In genomic region chr6:157990321-157991066, GRCh38 we compare ENCODE assay signal across 1 cellular context.
TF ChIP-seq lines count a peak whose summit lies in the region.

No MANE protein-coding gene starts in this region.

TF ChIP-seq in WTC11, 78 proteins besides CTCF, POLR2A, EP300 and RAD21 (continued from another document):
- TF ChIP-seq ZNF425 (CRISPR knock-in tag; conservative IDR thresholded peaks at IDR 0.05): no peak
